25 cellular contexts compared by ENCODE assay signal in genomic region chr3:197424674-197425484, GRCh38.
"Had no signal": no experiment of that assay in that cellular context is flagged by ENCODE, and none has a peak within 500 bp of the region (broad histone marks: within the 10 kb centered on the region; RNA-seq: fewer than 3 reads in every experiment).

No MANE protein-coding gene starts in this region.

- H3K27me3 ChIP-seq: body of pancreas, dorsolateral prefrontal cortex, right lobe of liver, suprapubic skin, tibial nerve, uterus had no signal

- H3K4me1 ChIP-seq: body of pancreas, right lobe of liver had no signal

- H3K9me3 Mint-ChIP-seq: activated B cell treated with CpG ODN at 0.5 μM for 24 hours; activated CD4-positive, alpha-beta memory T cell treated with anti-CD3 and anti-CD28 coated beads for 36 hours; activated naive CD4-positive, alpha-beta T cell treated with anti-CD3 and anti-CD28 coated beads, Interleukin-2, amount 10 ng/mL, durations not matched to agents 7 days and 5 days; activated naive CD8-positive, alpha-beta T cell treated with anti-CD3 and anti-CD28 coated beads, Interleukin-2, amount 50 U/mL, for 24 hours; natural killer cell; stimulated activated memory B cell treated with anti-CD40 and anti-IgM and Interleukin-4, amounts not matched to agents 10 μg/mL and 1 μg/mL and 100 μg/mL, for 72 hours had no signal

- H3K36me3 ChIP-seq: colonic mucosa, right lobe of liver, stomach, suprapubic skin, tibial nerve, uterus had no signal

- H3K9me3 ChIP-seq: body of pancreas, colonic mucosa, right lobe of liver, stomach, suprapubic skin, tibial nerve had no signal

- H3K36me3 Mint-ChIP-seq: activated CD4-positive, alpha-beta memory T cell treated with anti-CD3 and anti-CD28 coated beads for 36 hours; activated naive CD4-positive, alpha-beta T cell treated with anti-CD3 and anti-CD28 coated beads, Interleukin-2, amount 10 ng/mL, durations not matched to agents 7 days and 5 days; natural killer cell; stimulated activated memory B cell treated with anti-CD40 and anti-IgM and Interleukin-4, amounts not matched to agents 10 μg/mL and 1 μg/mL and 100 μg/mL, for 72 hours had no signal

- H3K27ac Mint-ChIP-seq: activated B cell treated with CpG ODN at 0.5 μM for 24 hours; activated CD4-positive, alpha-beta memory T cell treated with anti-CD3 and anti-CD28 coated beads for 36 hours; activated naive CD4-positive, alpha-beta T cell treated with anti-CD3 and anti-CD28 coated beads, Interleukin-2, amount 10 ng/mL, durations not matched to agents 7 days and 5 days; natural killer cell; stimulated activated memory B cell treated with anti-CD40 and anti-IgM and Interleukin-4, amounts not matched to agents 10 μg/mL and 1 μg/mL and 100 μg/mL, for 72 hours had no signal

- H3K4me3 Mint-ChIP-seq: activated B cell treated with CpG ODN at 0.5 μM for 24 hours; activated CD4-positive, alpha-beta memory T cell treated with anti-CD3 and anti-CD28 coated beads for 36 hours; activated naive CD4-positive, alpha-beta T cell treated with anti-CD3 and anti-CD28 coated beads, Interleukin-2, amount 10 ng/mL, durations not matched to agents 7 days and 5 days; activated naive CD8-positive, alpha-beta T cell treated with anti-CD3 and anti-CD28 coated beads, Interleukin-2, amount 50 U/mL, for 24 hours; natural killer cell; stimulated activated memory B cell treated with anti-CD40 and anti-IgM and Interleukin-4, amounts not matched to agents 10 μg/mL and 1 μg/mL and 100 μg/mL, for 72 hours had no signal

- H3K27ac ChIP-seq: body of pancreas, colonic mucosa, epithelial cell of prostate, right lobe of liver, stomach, suprapubic skin, tibial nerve, uterus had no signal

- H3K4me3 ChIP-seq: body of pancreas, colonic mucosa, dorsolateral prefrontal cortex, lung, right lobe of liver, stomach, suprapubic skin, tibial nerve, uterus had no signal

- DNase-seq: activated B cell treated with CpG ODN at 0.5 μM for 24 hours; activated CD4-positive, alpha-beta memory T cell treated with anti-CD3 and anti-CD28 coated beads for 36 hours; activated CD4-positive, alpha-beta T cell treated with anti-CD3 and anti-CD28 coated beads for 4 hours; activated effector memory CD4-positive, alpha-beta T cell treated with anti-CD3 and anti-CD28 coated beads, Interleukin-2, amount 50 U/mL, for 16 hours; activated naive CD4-positive, alpha-beta T cell treated with anti-CD3 and anti-CD28 coated beads, Interleukin-2, amount 10 ng/mL, durations not matched to agents 7 days and 5 days; activated naive CD8-positive, alpha-beta T cell treated with anti-CD3 and anti-CD28 coated beads, Interleukin-2, amount 50 U/mL, for 24 hours; anterior cingulate cortex; body of pancreas; caudate nucleus; colonic mucosa; kidney; midbrain; natural killer cell; right lobe of liver; small intestine; stomach; T-helper 1 cell; T1000; uterus had no signal
